13 cellular contexts compared by ENCODE assay signal in the genomic region with DNA sequence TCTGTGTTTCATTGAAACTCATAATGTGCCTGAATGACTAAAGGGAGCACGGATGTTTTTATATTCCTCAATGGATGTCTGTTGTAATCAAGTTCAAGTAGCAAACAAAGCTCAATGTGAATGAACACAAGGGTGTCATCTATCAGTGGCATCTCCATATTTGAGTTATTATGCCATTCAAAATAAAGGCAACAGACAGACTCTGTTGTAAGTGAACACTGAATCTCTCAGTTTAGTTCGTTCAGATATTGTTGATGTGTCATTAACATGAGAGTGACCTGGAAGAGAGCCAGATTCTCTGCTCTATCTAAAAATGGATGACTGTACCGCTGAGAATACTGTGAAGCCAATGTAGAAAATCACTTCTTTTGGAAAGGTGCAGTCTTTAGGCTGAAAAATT.
A peak's percentile ranks its signal among the peaks of the same experiment; 100 is the strongest.
DNase-seq lines count a peak whose midpoint lies in the region; ATAC-seq and TF ChIP-seq lines count a peak whose summit lies in the region.
"Had no signal": no experiment of that assay in that cellular context is flagged by ENCODE, and none has a peak within 500 bp of the region (broad histone marks: within the 10 kb centered on the region; RNA-seq: fewer than 3 reads in every experiment).

No MANE protein-coding gene starts in this region.

- CTCF ChIA-PET in RWPE1 (lab: Yijun Ruan, JAX), result no interaction called here

- POLR2A ChIA-PET in RWPE1 (lab: Yijun Ruan, JAX; ENCODE audit: low non-redundant PET), result no interaction called here

- peak; percentile 57 for DNase-seq in DMS53 treated with DMSO at 0.1 percent for 48 hours (lab: John Stamatoyannopoulos, UW; ENCODE audit: unreplicated experiment)
- DNase-seq in NCI-H1930 (lab: John Stamatoyannopoulos, UW), result peak; percentile 53 to 62
- peak; percentile 3 for DNase-seq in RWPE1 (ENCODE audit: low spot score)
- DNase-seq in hepatic stellate cell (ENCODE audit: low spot score), result peak; percentile 4
- no peak for DNase-seq in NCI-H187 treated with DMSO at 0.1 percent for 48 hours (lab: John Stamatoyannopoulos, UW)
- DNase-seq in colonic mucosa, result no peak
- DNase-seq in T-helper 2 cell, result no peak
- DNase-seq: activated CD4-positive, alpha-beta T cell treated with anti-CD3 and anti-CD28 coated beads for 36 hours; activated gamma-delta T cell treated with Interleukin-2 at 50 U/mL for 16 hours; cortex of kidney; NCI-H1048 had no signal

- TF ChIP-seq CTCF in RWPE1 (conservative IDR thresholded peaks at IDR 0.05; ENCODE audit: low read depth), result no peak
- no peak for TF ChIP-seq CTCF in colonic mucosa (IDR thresholded peaks at IDR 0.05)

- no peaks in the 10 kb centered on the region for H3K4me1 ChIP-seq in colonic mucosa

- intact Hi-C loops in colonic mucosa (cut with DNase I), result no loop called here

- no peaks in the 10 kb centered on the region for H3K27me3 ChIP-seq in colonic mucosa

- H3K36me3 ChIP-seq in colonic mucosa, result no peaks in the 10 kb centered on the region

- no peak overlapping the region for H3K4me3 ChIP-seq in colonic mucosa

- ATAC-seq in HG02981 (IDR thresholded peaks at IDR 0.05; ENCODE audit: unreplicated experiment), result no peak
- ATAC-seq: activated CD4-positive, alpha-beta T cell treated with anti-CD3 and anti-CD28 coated beads for 36 hours had no signal

- H3K9me3 ChIP-seq in colonic mucosa, result no peaks in the 10 kb centered on the region

- no peak overlapping the region for H3K9ac ChIP-seq in colonic mucosa (ENCODE audit: low read depth in 2 of 2, low read length in 2 of 2)

- H3K27ac ChIP-seq in RWPE1 (no peak overlapping the region), colonic mucosa (no peak overlapping the region)
- H3K27ac ChIP-seq: C4-2B had no signal

Comparison
In these comparisons a context has a peak if more than half of its experiments do, and no peak if none do; other contexts are left out.
1. DNase-seq: peak in DMS53 treated with DMSO at 0.1 percent for 48 hours (single experiment), NCI-H1930 (2 of 2), RWPE1 (single experiment) and hepatic stellate cell (single experiment); none in NCI-H187 treated with DMSO at 0.1 percent for 48 hours (single experiment), colonic mucosa (single experiment) and T-helper 2 cell (0 of 5).